ENCODE assay signal across 12 cellular contexts in the genomic region with DNA sequence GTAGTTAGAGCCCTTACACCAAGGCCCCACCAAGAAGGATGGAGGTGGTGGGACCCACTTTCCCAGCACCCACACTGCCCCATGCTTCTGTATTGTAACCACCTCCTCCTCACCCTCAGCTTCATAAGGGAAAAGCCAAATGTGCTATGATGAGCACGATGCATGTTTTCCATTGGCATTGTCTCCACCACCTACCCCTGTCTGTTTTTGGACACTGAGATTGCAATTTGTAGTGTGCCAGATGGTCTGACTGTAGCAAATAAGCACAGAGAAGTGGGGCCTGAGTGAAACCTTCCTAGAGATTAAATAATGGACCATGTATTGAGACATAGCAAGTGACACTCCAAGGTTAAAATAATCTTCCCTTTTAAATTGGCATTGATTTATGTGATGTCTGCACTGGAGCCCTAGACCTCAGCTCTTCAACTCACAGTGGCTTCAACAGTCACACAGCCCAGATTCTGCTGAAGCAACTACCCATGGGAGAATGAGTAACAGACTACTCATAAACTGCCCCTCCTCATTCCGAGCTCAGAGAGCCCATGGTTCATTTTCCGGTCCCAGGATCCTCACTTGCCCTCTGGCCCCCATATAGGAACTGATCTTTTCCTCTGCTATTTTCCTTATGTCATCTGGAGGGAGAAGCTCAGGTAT.
A peak's percentile ranks its signal among the peaks of the same experiment; 100 is the strongest.
DNase-seq lines count a peak whose midpoint lies in the region; ATAC-seq and TF ChIP-seq lines count a peak whose summit lies in the region.
"Had no signal": no experiment of that assay in that cellular context is flagged by ENCODE, and none has a peak within 500 bp of the region (broad histone marks: within the 10 kb centered on the region; RNA-seq: fewer than 3 reads in every experiment).

No MANE protein-coding gene starts in this region.

- no peak for ATAC-seq in HG03432 (IDR thresholded peaks at IDR 0.05; ENCODE audit: unreplicated experiment)
- ATAC-seq: esophagus mucosa had no signal

- DNase-seq in NCI-H82 (lab: John Stamatoyannopoulos, UW) = peak; percentile 23
- DNase-seq in NCI-H82 treated with DMSO at 0.1 percent for 48 hours (lab: John Stamatoyannopoulos, UW; ENCODE audit: unreplicated experiment) = no peak
- peak; percentile 2 for DNase-seq in RPMI7951 (ENCODE audit: low read depth)
- DNase-seq in fibroblast of the aortic adventitia (ENCODE audit: low read depth) = peak; percentile 25
- DNase-seq in stromal cell of bone marrow (ENCODE audit: low read depth) = peak; percentile 93
- DNase-seq in DMS53 (lab: John Stamatoyannopoulos, UW) = no peak
- DNase-seq in NCI-H1105 (lab: John Stamatoyannopoulos, UW) = no peak
- DNase-seq: activated naive CD8-positive, alpha-beta T cell treated with anti-CD3 and anti-CD28 coated beads, Interleukin-2, amount 10 ng/mL, durations not matched to agents 7 days and 5 days; sigmoid colon had no signal

- no peak overlapping the region for H3K4me3 ChIP-seq in fibroblast of the aortic adventitia (ENCODE audit: low read depth, low read length)
- H3K4me3 ChIP-seq: lung, sigmoid colon had no signal

- no peak for TF ChIP-seq CTCF in fibroblast of the aortic adventitia (IDR thresholded peaks at IDR 0.05; ENCODE audit: insufficient read depth, low read length)

Comparison
In these comparisons a context has a peak if more than half of its experiments do, and no peak if none do; other contexts are left out.
1. DNase-seq: peak in NCI-H82 (single experiment), RPMI7951 (single experiment), fibroblast of the aortic adventitia (single experiment) and stromal cell of bone marrow (single experiment); none in NCI-H82 treated with DMSO at 0.1 percent for 48 hours (single experiment), DMS53 (single experiment) and NCI-H1105 (single experiment).